21 cellular contexts compared by ENCODE assay signal in genomic region chr2:96167407-96168013, GRCh38. TPM values are rescaled to one million over a fixed set of nuclear protein-coding genes. Genes with fewer than 3 reads are reported as not detected.
DNase-seq lines count a peak whose midpoint lies in the region; ATAC-seq and TF ChIP-seq lines count a peak whose summit lies in the region.
"Had no signal": no experiment of that assay in that cellular context is flagged by ENCODE, and none has a peak within 500 bp of the region (broad histone marks: within the 10 kb centered on the region; RNA-seq: fewer than 3 reads in every experiment).

No MANE protein-coding gene starts in this region.

- H3K27ac ChIP-seq in OCI-LY7 (ENCODE audit: low read depth, low read length, poor library complexity, severe bottlenecking) (no peak overlapping the region), brain microvascular endothelial cell (no peak overlapping the region)
- H3K27ac ChIP-seq in CD8-positive, alpha-beta T cell (ENCODE audit: low read depth, low read length) = no peak overlapping the region
- H3K27ac ChIP-seq: ascending aorta, left lung had no signal

- in situ Hi-C loops in brain microvascular endothelial cell (cut with HindIII; ENCODE audit: low pct_ligation_motif_present, low sequenced_read_pairs) = no loop called here

- no TSS peak for BruUV-seq in OCI-LY7 (replicated peaks; lab: Mats Ljungman, UMichigan)

- H3K4me2 ChIP-seq in OCI-LY7 (ENCODE audit: low read length) = peak overlapping the region; percentile 25

- H2AFZ ChIP-seq in OCI-LY7 (ENCODE audit: low read length) = peak overlapping the region; percentile 70; the same call in 1 of the 2 replicates

- H3K4me1 ChIP-seq in OCI-LY7 (ENCODE audit: insufficient read depth, low read length, poor library complexity, severe bottlenecking) = peaks cover 49% of the 10 kb centered on the region
- H3K4me1 ChIP-seq in CD8-positive, alpha-beta T cell (ENCODE audit: insufficient read depth, low read length) = peaks cover 30% of the 10 kb centered on the region
- H3K4me1 ChIP-seq: ascending aorta, HAP-1, left lung had no signal

- H3K27me3 Mint-ChIP-seq in activated CD4-positive, alpha-beta T cell treated with anti-CD3 and anti-CD28 coated beads for 36 hours = no peaks in the 10 kb centered on the region
- H3K27me3 Mint-ChIP-seq in activated CD4-positive, alpha-beta T cell treated with anti-CD3 and anti-CD28 coated beads, Interleukin-2, amount 10 ng/mL, durations not matched to agents 7 days and 5 days = no peaks in the 10 kb centered on the region
- no peaks in the 10 kb centered on the region for H3K27me3 Mint-ChIP-seq in CD8-positive, alpha-beta T cell (ENCODE audit: low read depth)

- POLR2A ChIA-PET in activated CD4-positive, alpha-beta T cell treated with anti-CD3 and anti-CD28 coated beads for 36 hours (lab: Charles Lee) = interaction anchor here (0.6 to 1.0 kb wide), 3 partner anchors 25 to 361 kb away, joined by 3 to 8 read pairs (median 5); no protein-coding TSS in a partner anchor
- POLR2A ChIA-PET in activated CD4-positive, alpha-beta T cell treated with anti-CD3 and anti-CD28 coated beads, Interleukin-2, amount 10 ng/mL, durations not matched to agents 7 days and 5 days (lab: Charles Lee) = no interaction called here
- POLR2A ChIA-PET in OCI-LY7 (lab: Charles Lee) = interaction anchor here (0.5 to 1.3 kb wide), 5 partner anchors 9 to 155 kb away, joined by 3 to 4 read pairs (median 3); no protein-coding TSS in a partner anchor
- POLR2A ChIA-PET in CD8-positive, alpha-beta T cell (lab: Charles Lee) = interaction anchor here (1.2 kb wide), 1 partner anchor 19 kb away, joined by 3 read pairs; no protein-coding TSS in a partner anchor

- no peaks in the 10 kb centered on the region for H3K9me2 ChIP-seq in OCI-LY7 (ENCODE audit: insufficient read depth, low read length)

- H3K79me2 ChIP-seq in OCI-LY7 (ENCODE audit: insufficient read depth, low read depth, low read length) = no peaks in the 10 kb centered on the region

- DNase-seq in activated CD4-positive, alpha-beta T cell treated with anti-CD3 and anti-CD28 coated beads for 36 hours = no peak
- DNase-seq in activated CD4-positive, alpha-beta T cell treated with anti-CD3 and anti-CD28 coated beads, Interleukin-2, amount 10 ng/mL, durations not matched to agents 7 days and 5 days = no peak
- DNase-seq in COR-L47 (lab: John Stamatoyannopoulos, UW) = peak; percentile 17
- DNase-seq in OCI-LY7 (ENCODE audit: low spot score) = no peak
- DNase-seq in myocyte (ENCODE audit: low read depth) = peak; percentile 80
- no peak for DNase-seq in brain microvascular endothelial cell
- no peak for DNase-seq in CD8-positive, alpha-beta T cell
- DNase-seq: ACHN; activated gamma-delta T cell; left lung; NCI-H2081 treated with DMSO at 0.1 percent for 48 hours; NCI-H510A treated with DMSO at 0.1 percent for 48 hours; PC-3; SIG-M5; stimulated activated CD4-positive, alpha-beta T cell treated with anti-CD3 and anti-CD28 coated beads, Interleukin-12 subunit alpha, Interleukin-12 subunit beta, amount 100 ng/mL, for 4 hours had no signal

- H4K20me1 ChIP-seq in OCI-LY7 (ENCODE audit: insufficient read depth, low read length) = no peaks in the 10 kb centered on the region

- H3K4me3 Mint-ChIP-seq in activated CD4-positive, alpha-beta T cell treated with anti-CD3 and anti-CD28 coated beads for 36 hours = no peak overlapping the region
- no peak overlapping the region for H3K4me3 Mint-ChIP-seq in activated CD4-positive, alpha-beta T cell treated with anti-CD3 and anti-CD28 coated beads, Interleukin-2, amount 10 ng/mL, durations not matched to agents 7 days and 5 days
- no peak overlapping the region for H3K4me3 Mint-ChIP-seq in CD8-positive, alpha-beta T cell
- H3K4me3 Mint-ChIP-seq: CD14-positive monocyte, mesothelial cell of epicardium had no signal

- no peak overlapping the region for H3K4me3 ChIP-seq in OCI-LY7 (ENCODE audit: low read depth, low read length, poor library complexity, severe bottlenecking)
- H3K4me3 ChIP-seq in brain microvascular endothelial cell (ENCODE audit: low read depth, low read length) = no peak overlapping the region
- H3K4me3 ChIP-seq in CD8-positive, alpha-beta T cell (ENCODE audit: low read depth, low read length) = no peak overlapping the region
- H3K4me3 ChIP-seq: ascending aorta, HAP-1, left lung had no signal

- H3K36me3 Mint-ChIP-seq in activated CD4-positive, alpha-beta T cell treated with anti-CD3 and anti-CD28 coated beads for 36 hours (ENCODE audit: low read depth) = peaks cover 2% of the 10 kb centered on the region
- H3K36me3 Mint-ChIP-seq in activated CD4-positive, alpha-beta T cell treated with anti-CD3 and anti-CD28 coated beads, Interleukin-2, amount 10 ng/mL, durations not matched to agents 7 days and 5 days (ENCODE audit: low read depth) = peaks cover 3% of the 10 kb centered on the region
- H3K36me3 Mint-ChIP-seq in CD8-positive, alpha-beta T cell = no peaks in the 10 kb centered on the region
- H3K36me3 Mint-ChIP-seq: CD14-positive monocyte, mesothelial cell of epicardium had no signal

- H3K9me3 ChIP-seq in OCI-LY7 (ENCODE audit: low read length) = peaks cover 6% of the 10 kb centered on the region; the same call in 1 of the 2 replicates
- H3K9me3 ChIP-seq in CD8-positive, alpha-beta T cell (ENCODE audit: low read length) = no peaks in the 10 kb centered on the region
- H3K9me3 ChIP-seq: ascending aorta, HAP-1 had no signal

- intact Hi-C loops in activated CD4-positive, alpha-beta T cell treated with anti-CD3 and anti-CD28 coated beads for 36 hours (cut with DNase I, micrococcal nuclease) = no loop called here
- intact Hi-C loops in OCI-LY7 (cut with micrococcal nuclease; ENCODE audit: unreplicated experiment) = no loop called here
- intact Hi-C loops in CD8-positive, alpha-beta T cell (cut with DNase I, micrococcal nuclease) = loop anchor here in 1 of 2 experiments (10.0 kb wide), 1 partner anchor 797 kb away; no protein-coding TSS in a partner anchor

- no peak for ATAC-seq in activated CD4-positive, alpha-beta T cell treated with anti-CD3 and anti-CD28 coated beads for 36 hours
- ATAC-seq in GM19463 (IDR thresholded peaks at IDR 0.05; ENCODE audit: unreplicated experiment) = no peak
- ATAC-seq in CD8-positive, alpha-beta T cell = no peak
- ATAC-seq: left lung, PC-3 had no signal

- H3K4me1 Mint-ChIP-seq in activated CD4-positive, alpha-beta T cell treated with anti-CD3 and anti-CD28 coated beads for 36 hours = peaks cover 59% of the 10 kb centered on the region
- peaks cover 32% of the 10 kb centered on the region for H3K4me1 Mint-ChIP-seq in activated CD4-positive, alpha-beta T cell treated with anti-CD3 and anti-CD28 coated beads, Interleukin-2, amount 10 ng/mL, durations not matched to agents 7 days and 5 days
- H3K4me1 Mint-ChIP-seq in CD8-positive, alpha-beta T cell (ENCODE audit: low read depth) = peaks cover 43% of the 10 kb centered on the region
- H3K4me1 Mint-ChIP-seq: CD14-positive monocyte had no signal

- no peaks in the 10 kb centered on the region for H3K36me3 ChIP-seq in OCI-LY7 (ENCODE audit: insufficient read depth, low read length)
- H3K36me3 ChIP-seq in brain microvascular endothelial cell (replicated peaks) = no peaks in the 10 kb centered on the region
- H3K36me3 ChIP-seq in CD8-positive, alpha-beta T cell (ENCODE audit: insufficient read depth, low read length) = no peaks in the 10 kb centered on the region
- H3K36me3 ChIP-seq: ascending aorta, HAP-1, left lung had no signal

- CTCF ChIA-PET in activated CD4-positive, alpha-beta T cell treated with anti-CD3 and anti-CD28 coated beads for 36 hours (lab: Charles Lee) = interaction anchor here (1.2 to 1.3 kb wide), 2 partner anchors 20 to 26 kb away, joined by 3 to 4 read pairs; no protein-coding TSS in a partner anchor
- CTCF ChIA-PET in activated CD4-positive, alpha-beta T cell treated with anti-CD3 and anti-CD28 coated beads, Interleukin-2, amount 10 ng/mL, durations not matched to agents 7 days and 5 days (lab: Charles Lee) = interaction anchor here (1.1 to 1.2 kb wide), 2 partner anchors 25 to 70 kb away, joined by 3 to 5 read pairs; no protein-coding TSS in a partner anchor
- CTCF ChIA-PET in OCI-LY7 (lab: Charles Lee; ENCODE audit: unreplicated experiment) = no interaction called here
- CTCF ChIA-PET in CD8-positive, alpha-beta T cell (lab: Charles Lee) = interaction anchor here (0.5 to 1.6 kb wide), 3 partner anchors 18 to 691 kb away, joined by 3 to 10 read pairs (median 3); partner anchors contain the start of gene ASTL

- no peaks in the 10 kb centered on the region for H3K27me3 ChIP-seq in brain microvascular endothelial cell (replicated peaks)
- H3K27me3 ChIP-seq in CD8-positive, alpha-beta T cell (ENCODE audit: insufficient read depth, low read length) = no peaks in the 10 kb centered on the region
- H3K27me3 ChIP-seq: ascending aorta, left lung had no signal

- peak overlapping the region; percentile 58 for H3K27ac Mint-ChIP-seq in activated CD4-positive, alpha-beta T cell treated with anti-CD3 and anti-CD28 coated beads for 36 hours
- H3K27ac Mint-ChIP-seq in activated CD4-positive, alpha-beta T cell treated with anti-CD3 and anti-CD28 coated beads, Interleukin-2, amount 10 ng/mL, durations not matched to agents 7 days and 5 days = no peak overlapping the region
- H3K27ac Mint-ChIP-seq in CD8-positive, alpha-beta T cell = no peak overlapping the region
- H3K27ac Mint-ChIP-seq: CD14-positive monocyte, mesothelial cell of epicardium had no signal

- TF ChIP-seq CTCF in OCI-LY7 (conservative IDR thresholded peaks at IDR 0.05; ENCODE audit: low read length) (no peak), brain microvascular endothelial cell (IDR thresholded peaks at IDR 0.05; ENCODE audit: low read depth, low read length, missing control alignments) (no peak)
- no peak for TF ChIP-seq CTCF in CD8-positive, alpha-beta T cell (IDR thresholded peaks at IDR 0.05)

- H3K9me3 Mint-ChIP-seq in activated CD4-positive, alpha-beta T cell treated with anti-CD3 and anti-CD28 coated beads for 36 hours (ENCODE audit: low read depth) = peaks cover 3% of the 10 kb centered on the region
- H3K9me3 Mint-ChIP-seq in activated CD4-positive, alpha-beta T cell treated with anti-CD3 and anti-CD28 coated beads, Interleukin-2, amount 10 ng/mL, durations not matched to agents 7 days and 5 days = peaks cover 7% of the 10 kb centered on the region
- H3K9me3 Mint-ChIP-seq in CD8-positive, alpha-beta T cell = peaks cover 2% of the 10 kb centered on the region

RNA-seq across cellular contexts. Expression of gene DUSP2, which starts 22.3 kb away (rescaled TPM):
- total RNA-seq in activated CD4-positive, alpha-beta T cell treated with anti-CD3 and anti-CD28 coated beads for 36 hours = 100 to 1,000 TPM; 248 to 407 TPM
- total RNA-seq in activated CD4-positive, alpha-beta T cell treated with anti-CD3 and anti-CD28 coated beads, Interleukin-2, amount 10 ng/mL, durations not matched to agents 7 days and 5 days = 10 to 100 TPM; 11.9 to 14.2 TPM
- total RNA-seq in OCI-LY7 (2014; rRNA removed; shearing (Covaris generic)) = 94.7 and 110 TPM in 2 replicates
- total RNA-seq in OCI-LY7 (2022) (31.2 and 37.3 TPM in 2 replicates), myocyte (1.6 and 1.9 TPM in 2 replicates)
- 0.38 TPM for polyA plus RNA-seq in myocyte (2012)
- 1,000 to 10,000 TPM; 1,304 to 1,350 TPM for total RNA-seq in CD8-positive, alpha-beta T cell

RNA-seq across cellular contexts. Expression of gene ASTL, which starts 29.2 kb away (rescaled TPM):
- total RNA-seq in activated CD4-positive, alpha-beta T cell treated with anti-CD3 and anti-CD28 coated beads for 36 hours = 1 to 10 TPM; 2.5 to 2.8 TPM
- total RNA-seq in activated CD4-positive, alpha-beta T cell treated with anti-CD3 and anti-CD28 coated beads, Interleukin-2, amount 10 ng/mL, durations not matched to agents 7 days and 5 days = under 1 TPM in 1 of 2 experiments, not detected in 1; 0.22 TPM
- 0.46 TPM in 1 of 2 replicates, not detected in the other for total RNA-seq in OCI-LY7 (2014; rRNA removed; shearing (Covaris generic))
- total RNA-seq in OCI-LY7 (2022) = 0.49 TPM in 1 of 2 replicates, not detected in the other
- not detected in 2 replicates for total RNA-seq in myocyte
- polyA plus RNA-seq in myocyte (2012) = not detected
- 10 to 100 TPM; 16.6 to 17.5 TPM for total RNA-seq in CD8-positive, alpha-beta T cell
- total RNA-seq: ascending aorta, fibroblast of lung, left lung, PC-3 had no signal
- polyA plus RNA-seq: CD14-positive monocyte, fibroblast of lung had no signal

RNA-seq across cellular contexts. Expression of gene STARD7, which starts 41.1 kb away (rescaled TPM):
- 100 to 1,000 TPM; 151 to 173 TPM for total RNA-seq in activated CD4-positive, alpha-beta T cell treated with anti-CD3 and anti-CD28 coated beads for 36 hours
- 100 to 1,000 TPM; 126 to 128 TPM for total RNA-seq in activated CD4-positive, alpha-beta T cell treated with anti-CD3 and anti-CD28 coated beads, Interleukin-2, amount 10 ng/mL, durations not matched to agents 7 days and 5 days
- total RNA-seq in OCI-LY7 (2014; rRNA removed; shearing (Covaris generic)) = 208 and 239 TPM in 2 replicates
- 186 and 206 TPM in 2 replicates for total RNA-seq in OCI-LY7 (2022)
- 178 and 248 TPM in 2 replicates for total RNA-seq in myocyte
- polyA plus RNA-seq in myocyte (2012) = 73.1 TPM
- total RNA-seq in CD8-positive, alpha-beta T cell = 10 to 100 TPM; 75.3 to 85.1 TPM

RNA-seq across cellular contexts. Expression of gene ADRA2B, which starts 51.1 kb away (rescaled TPM):
- under 1 TPM; 0.30 to 0.54 TPM for total RNA-seq in activated CD4-positive, alpha-beta T cell treated with anti-CD3 and anti-CD28 coated beads for 36 hours
- under 1 TPM in 1 of 2 experiments, not detected in 1; 0.06 TPM for total RNA-seq in activated CD4-positive, alpha-beta T cell treated with anti-CD3 and anti-CD28 coated beads, Interleukin-2, amount 10 ng/mL, durations not matched to agents 7 days and 5 days
- total RNA-seq in OCI-LY7 (2014; rRNA removed; shearing (Covaris generic)) = 0.06 TPM in 1 of 2 replicates, not detected in the other
- total RNA-seq in OCI-LY7 (2022) (0.11 TPM in 1 of 2 replicates, not detected in the other), myocyte (not detected in 2 replicates)
- polyA plus RNA-seq in myocyte (2012) = not detected
- total RNA-seq in CD8-positive, alpha-beta T cell = 1 to 10 TPM; 2.0 TPM
- total RNA-seq: fibroblast of lung, PC-3 had no signal
- polyA plus RNA-seq: CD14-positive monocyte had no signal

Comparison
In these comparisons a context has a peak if more than half of its experiments do, and no peak if none do; other contexts are left out.
1. DNase-seq: peak in COR-L47 (single experiment) and myocyte (single experiment); none in activated CD4-positive, alpha-beta T cell treated with anti-CD3 and anti-CD28 coated beads for 36 hours (single experiment), activated CD4-positive, alpha-beta T cell treated with anti-CD3 and anti-CD28 coated beads, Interleukin-2, amount 10 ng/mL, durations not matched to agents 7 days and 5 days (single experiment), OCI-LY7 (single experiment), brain microvascular endothelial cell (single experiment) and CD8-positive, alpha-beta T cell (0 of 7).
2. RNA of gene ASTL, which starts 29.2 kb away (total RNA-seq): 16.6 to 17.5 TPM in CD8-positive, alpha-beta T cell; 2.5 to 2.8 TPM in activated CD4-positive, alpha-beta T cell treated with anti-CD3 and anti-CD28 coated beads for 36 hours, 0.46 to 0.49 TPM in OCI-LY7, 0.22 TPM in activated CD4-positive, alpha-beta T cell treated with anti-CD3 and anti-CD28 coated beads, Interleukin-2, amount 10 ng/mL, durations not matched to agents 7 days and 5 days and not detected in myocyte; every median in the first group is over 4 times any median in the second.